Comparison of ENCODE assay signal across 28 cellular contexts in genomic region chr2:41576423-41576822, GRCh38.
"Had no signal": no experiment of that assay in that cellular context is flagged by ENCODE, and none has a peak within 500 bp of the region (broad histone marks: within the 10 kb centered on the region; RNA-seq: fewer than 3 reads in every experiment).

No MANE protein-coding gene starts in this region.

- FAIRE-seq: endometrium, endothelial cell of umbilical vein, frontal cortex had no signal

- H3K79me2 ChIP-seq: hepatocyte had no signal

- H2AFZ ChIP-seq: hepatocyte had no signal

- H3K4me3 Mint-ChIP-seq: dendritic cell treated with granulocyte-macrophage colony-stimulating factor and Interleukin-4, amounts not matched to agents 40 ng/mL and 50 ng/mL, for 4 days; effector memory CD8-positive, alpha-beta T cell had no signal

- DNase-seq: colonic mucosa; cortex of kidney; dermis blood vessel endothelial cell; dorsolateral prefrontal cortex; effector CD4-positive, alpha-beta T cell; effector CD8-positive, alpha-beta T cell; effector memory CD4-positive, alpha-beta T cell; effector memory CD8-positive, alpha-beta T cell; erythroblast; esophagus squamous epithelium; foreskin fibroblast; foreskin keratinocyte; gastrocnemius medialis; glutamatergic neuron; head of caudate nucleus; heart left ventricle; heart right ventricle; hippocampal formation had no signal

- H3K4me1 ChIP-seq: colonic mucosa, esophagus squamous epithelium, foreskin keratinocyte, gastrocnemius medialis had no signal

- H3K4me3 ChIP-seq: colonic mucosa, coronary artery, dorsolateral prefrontal cortex, esophagus muscularis mucosa, esophagus squamous epithelium, gastrocnemius medialis, gastroesophageal sphincter, heart left ventricle, heart right ventricle, hepatocyte had no signal

- H3K36me3 ChIP-seq: colonic mucosa, esophagus muscularis mucosa, esophagus squamous epithelium, gastrocnemius medialis, gastroesophageal sphincter, heart left ventricle, heart right ventricle had no signal

- H3K4me2 ChIP-seq: hepatocyte had no signal

- H3K27me3 Mint-ChIP-seq: dendritic cell treated with granulocyte-macrophage colony-stimulating factor and Interleukin-4, amounts not matched to agents 40 ng/mL and 50 ng/mL, for 4 days had no signal

- H3K9me3 ChIP-seq: colonic mucosa, esophagus muscularis mucosa, esophagus squamous epithelium, gastrocnemius medialis, gastroesophageal sphincter, heart left ventricle, heart right ventricle had no signal

- H3K27ac Mint-ChIP-seq: dendritic cell treated with granulocyte-macrophage colony-stimulating factor and Interleukin-4, amounts not matched to agents 40 ng/mL and 50 ng/mL, for 4 days; effector memory CD8-positive, alpha-beta T cell had no signal

- H3K27ac ChIP-seq: colonic mucosa, coronary artery, dorsolateral prefrontal cortex, epithelial cell of prostate, esophagus muscularis mucosa, esophagus squamous epithelium, foreskin keratinocyte, gastrocnemius medialis, gastroesophageal sphincter, heart left ventricle, heart right ventricle, hepatocyte had no signal

- H3K27me3 ChIP-seq: colonic mucosa, dorsolateral prefrontal cortex, esophagus muscularis mucosa, esophagus squamous epithelium, foreskin keratinocyte, gastrocnemius medialis, gastroesophageal sphincter, heart left ventricle, heart right ventricle, hepatocyte had no signal

- H3K9me3 Mint-ChIP-seq: dendritic cell treated with granulocyte-macrophage colony-stimulating factor and Interleukin-4, amounts not matched to agents 40 ng/mL and 50 ng/mL, for 4 days had no signal

- ATAC-seq: effector memory CD8-positive, alpha-beta T cell; esophagus mucosa; foreskin keratinocyte; gastrocnemius medialis; gastroesophageal sphincter; heart left ventricle; heart right ventricle had no signal
